ENCODE assay signal across 1 cellular context in the genomic region with DNA sequence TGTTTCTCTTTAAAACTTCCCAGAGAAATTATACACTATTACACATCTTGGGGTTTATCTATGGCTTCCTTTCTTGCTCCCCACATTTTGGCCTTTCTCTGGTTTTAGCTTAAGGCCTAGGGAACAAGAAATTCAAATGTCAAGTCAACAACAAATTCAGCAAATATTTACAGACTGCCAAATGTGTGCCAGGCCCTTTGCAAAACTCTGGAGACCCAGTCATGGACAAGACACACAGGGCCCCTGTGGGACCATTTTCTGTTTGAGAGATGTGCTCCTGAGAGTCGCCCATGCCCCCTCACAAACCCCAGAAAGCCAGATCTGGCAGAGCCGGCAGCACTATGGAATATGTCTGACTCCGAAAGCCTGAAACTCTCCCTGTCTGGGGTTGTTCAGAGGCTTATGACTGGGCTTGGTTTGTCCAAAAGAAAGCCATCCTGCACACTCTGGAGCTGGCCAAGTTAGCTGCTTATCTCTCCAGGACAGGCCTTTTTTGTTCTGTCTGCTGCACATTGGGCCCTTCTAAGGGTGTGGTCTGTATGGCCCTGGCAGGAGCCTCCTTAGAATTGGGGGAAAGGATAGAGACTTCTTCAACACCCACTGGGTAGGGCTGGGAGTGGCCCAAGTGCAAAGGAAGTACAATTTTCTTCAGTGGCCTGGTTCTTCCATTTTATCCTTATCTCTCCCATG.
TF ChIP-seq lines count a peak whose summit lies in the region.

No MANE protein-coding gene starts in this region.

TF ChIP-seq in K562, 482 proteins besides CTCF, POLR2A, EP300 and RAD21 (continued from another document):
- TF ChIP-seq TEAD4 (IDR thresholded peaks at IDR 0.05; ENCODE audit: low read length) (peak; percentile 87), TEAD4 (CRISPR knock-in tag; IDR thresholded peaks at IDR 0.05; ENCODE audit: borderline replicate concordance) (no peak), TCF7 (IDR thresholded peaks at IDR 0.05; ENCODE audit: borderline replicate concordance) (no peak), TAF1 (IDR thresholded peaks at IDR 0.05; ENCODE audit: control insufficient read depth, extremely low read depth, insufficient read depth, low read length, severe bottlenecking) (peak; percentile 37), RBM39 (optimal IDR thresholded peaks at IDR 0.05; ENCODE audit: low read depth, low read length) (no peak), CSDE1 (IDR thresholded peaks at IDR 0.05) (no peak), FOXM1 (IDR thresholded peaks at IDR 0.05; ENCODE audit: low read depth) (peak; percentile 69; the same call in 1 of the 2 replicates), FOXM1 (CRISPR knock-in tag; IDR thresholded peaks at IDR 0.05; ENCODE audit: low read depth) (no peak), ZNF695 (CRISPR knock-in tag; IDR thresholded peaks at IDR 0.05) (no peak), LCOR (CRISPR knock-in tag; IDR thresholded peaks at IDR 0.05) (peak; percentile 69; the same call in 1 of the 2 replicates), MAZ (CRISPR knock-in tag; conservative IDR thresholded peaks at IDR 0.05 in 1 of 2, IDR thresholded peaks at IDR 0.05 in 1 of 2) (peak in 1 of 2 experiments; percentile 47; a peak in 2 of 4 replicates), MBD2 (IDR thresholded peaks at IDR 0.05; ENCODE audit: borderline replicate concordance, low read depth) (peak; percentile 35; the same call in 1 of the 2 replicates), MTF1 (CRISPR knock-in tag; IDR thresholded peaks at IDR 0.05; ENCODE audit: borderline replicate concordance) (no peak), SMARCB1 (IDR thresholded peaks at IDR 0.05; ENCODE audit: insufficient read length, low read depth) (no peak), KDM5B (IDR thresholded peaks at IDR 0.05; ENCODE audit: insufficient replicate concordance, low read depth, low read length) (no peak), TAL1 (IDR thresholded peaks at IDR 0.05) (peak; percentile 91), RB1 (IDR thresholded peaks at IDR 0.05; ENCODE audit: low read depth) (no peak), LEF1 (IDR thresholded peaks at IDR 0.05) (peak; percentile 57; the same call in 1 of the 2 replicates), HNRNPL (IDR thresholded peaks at IDR 0.05; ENCODE audit: low read depth, low read length) (0 out of 2 replicates have a peak, but pooled peaks have one; percentile 29), ZNF583 (CRISPR knock-in tag; IDR thresholded peaks at IDR 0.05) (no peak)
- TF ChIP-seq, protein P1, sequence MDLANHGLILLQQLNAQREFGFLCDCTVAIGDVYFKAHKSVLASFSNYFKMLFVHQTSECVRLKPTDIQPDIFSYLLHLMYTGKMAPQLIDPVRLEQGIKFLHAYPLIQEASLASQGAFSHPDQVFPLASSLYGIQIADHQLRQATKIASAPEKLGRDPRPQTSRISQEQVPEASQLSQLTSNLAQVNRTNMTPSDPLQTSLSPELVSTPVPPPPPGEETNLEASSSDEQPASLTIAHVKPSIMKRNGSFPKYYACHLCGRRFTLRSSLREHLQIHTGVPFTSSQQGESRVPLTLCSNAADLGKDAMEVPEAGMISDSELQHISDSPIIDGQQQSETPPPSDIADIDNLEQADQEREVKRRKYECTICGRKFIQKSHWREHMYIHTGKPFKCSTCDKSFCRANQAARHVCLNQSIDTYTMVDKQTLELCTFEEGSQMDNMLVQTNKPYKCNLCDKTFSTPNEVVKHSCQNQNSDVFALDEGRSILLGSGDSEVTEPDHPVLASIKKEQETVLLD (IDR thresholded peaks at IDR 0.05) = peak; percentile 63; the same call in 1 of the 2 replicates
- TF ChIP-seq, protein P2, sequence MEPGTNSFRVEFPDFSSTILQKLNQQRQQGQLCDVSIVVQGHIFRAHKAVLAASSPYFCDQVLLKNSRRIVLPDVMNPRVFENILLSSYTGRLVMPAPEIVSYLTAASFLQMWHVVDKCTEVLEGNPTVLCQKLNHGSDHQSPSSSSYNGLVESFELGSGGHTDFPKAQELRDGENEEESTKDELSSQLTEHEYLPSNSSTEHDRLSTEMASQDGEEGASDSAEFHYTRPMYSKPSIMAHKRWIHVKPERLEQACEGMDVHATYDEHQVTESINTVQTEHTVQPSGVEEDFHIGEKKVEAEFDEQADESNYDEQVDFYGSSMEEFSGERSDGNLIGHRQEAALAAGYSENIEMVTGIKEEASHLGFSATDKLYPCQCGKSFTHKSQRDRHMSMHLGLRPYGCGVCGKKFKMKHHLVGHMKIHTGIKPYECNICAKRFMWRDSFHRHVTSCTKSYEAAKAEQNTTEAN (CRISPR knock-in tag; IDR thresholded peaks at IDR 0.05) = no peak; the same call in 1 of the 2 replicates
